ENCODE assay signal across 8 cellular contexts in the genomic region with DNA sequence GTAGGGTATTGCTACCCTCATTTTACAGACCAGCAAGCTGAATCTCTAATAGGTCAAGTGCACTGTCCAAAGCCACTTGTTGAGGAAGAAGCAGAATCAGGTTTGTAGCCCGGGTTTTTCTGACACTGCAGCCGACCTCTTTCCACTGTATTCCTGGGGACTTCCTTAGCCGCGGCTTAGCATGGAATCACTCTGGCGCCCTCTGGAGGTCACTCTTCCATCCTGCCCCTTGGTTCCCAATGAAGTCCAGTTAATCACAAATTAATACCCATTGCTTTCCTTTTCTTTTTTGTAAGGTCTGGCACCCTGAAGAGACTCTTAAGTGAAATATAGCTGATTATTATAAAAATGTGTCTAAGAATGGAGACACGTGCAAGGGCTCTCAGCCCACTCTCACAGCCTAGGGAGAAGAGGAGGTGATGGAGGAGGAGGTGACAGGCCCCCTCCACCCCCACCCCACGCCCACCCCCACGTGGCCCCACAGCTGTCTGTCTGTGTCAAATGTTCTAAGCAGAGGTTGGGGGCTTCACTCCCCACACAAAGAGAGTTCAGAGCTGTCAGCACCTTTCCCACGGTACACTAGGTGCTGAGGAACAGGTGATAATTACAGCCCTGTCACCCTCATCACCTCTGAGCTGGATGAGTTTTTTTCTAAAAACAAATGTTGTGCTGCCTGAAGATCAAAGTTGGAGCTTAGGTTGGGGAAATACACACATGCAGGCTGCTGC. TPM values are rescaled to one million over a fixed set of nuclear protein-coding genes. Genes with fewer than 3 reads are reported as not detected.
DNase-seq lines count a peak whose midpoint lies in the region; ATAC-seq and TF ChIP-seq lines count a peak whose summit lies in the region.

No MANE protein-coding gene starts in this region.

- H3K27me3 ChIP-seq in dorsolateral prefrontal cortex = no peaks in the 10 kb centered on the region

- H3K4me3 Mint-ChIP-seq in CD14-positive monocyte = no peak overlapping the region

- no peaks in the 10 kb centered on the region for H3K36me3 ChIP-seq in HEK293 (ENCODE audit: control insufficient read depth in 2 of 2, insufficient read depth in 1 of 2, low read length in 2 of 2)

- H3K27ac Mint-ChIP-seq in CD14-positive monocyte = no peak overlapping the region

- H3K9me3 Mint-ChIP-seq in CD14-positive monocyte = no peaks in the 10 kb centered on the region

- POLR2A ChIA-PET in HEK293 (lab: Yijun Ruan, JAX) = no interaction called here

- no peaks in the 10 kb centered on the region for H3K36me3 Mint-ChIP-seq in CD14-positive monocyte

- no peaks in the 10 kb centered on the region for H3K9me3 ChIP-seq in HEK293 (ENCODE audit: control insufficient read depth, insufficient read depth, low read depth, low read length)

- DNase-seq in CD14-positive monocyte (ENCODE audit: low spot score) = peak; percentile 52
- peak; percentile 83 for DNase-seq in NCI-H510A treated with DMSO at 0.1 percent for 48 hours (lab: John Stamatoyannopoulos, UW)
- DNase-seq in activated CD4-positive, alpha-beta T cell treated with anti-CD3 and anti-CD28 coated beads, Interleukin-2, amount 50 U/mL, for 24 hours (ENCODE audit: low read depth in 1 of 2, low spot score in 1 of 2) = peak; percentile 8 to 21
- DNase-seq in dorsolateral prefrontal cortex = peak; percentile 73 to 89 (median 79)
- DNase-seq in medulla oblongata (ENCODE audit: extremely low spot score) = peak; percentile 87
- peak; percentile 44 for DNase-seq in stimulated activated CD8-positive, alpha-beta memory T cell treated with anti-CD3 and anti-CD28 coated beads, Interleukin-15, amount 100 ng/mL, for 24 hours (ENCODE audit: low read depth)

- ATAC-seq in GM21515 (IDR thresholded peaks at IDR 0.05; ENCODE audit: unreplicated experiment) = no peak

- H3K27ac ChIP-seq in HEK293 (ENCODE audit: extremely low read depth, low read depth, low read length) (no peak overlapping the region), dorsolateral prefrontal cortex (no peak overlapping the region)

- intact Hi-C loops in CD14-positive monocyte (cut with micrococcal nuclease) (loop anchor here (2.0 to 10.0 kb wide), 3 partner anchors 226 to 1318 kb away; no protein-coding TSS in a partner anchor), dorsolateral prefrontal cortex (cut with DNase I) (loop anchor here (2.0 to 10.0 kb wide), 3 partner anchors 192 to 228 kb away; no protein-coding TSS in a partner anchor)

- H3K4me1 ChIP-seq in HEK293 (ENCODE audit: control insufficient read depth, insufficient read depth, low read length) = no peaks in the 10 kb centered on the region

- peaks cover 7 to 12% (median 8%) of the 10 kb centered on the region in 3 donors for H3K27me3 Mint-ChIP-seq in CD14-positive monocyte (ENCODE audit: low read depth in 3 of 3)

- no peaks in the 10 kb centered on the region for H3K4me1 Mint-ChIP-seq in CD14-positive monocyte

- CTCF ChIA-PET in HEK293 (lab: Yijun Ruan, JAX) = interaction anchor here (0.6 to 5.4 kb wide), 43 partner anchors 8 to 669 kb away, joined by 3 to 24 read pairs (median 4); a partner anchor contains a TSS

- no peak overlapping the region for H3K4me3 ChIP-seq in HEK293 (ENCODE audit: low read depth, low read length)
- no peak overlapping the region for H3K4me3 ChIP-seq in dorsolateral prefrontal cortex

- peak; percentile 87 for TF ChIP-seq CTCF in CD14-positive monocyte (IDR thresholded peaks at IDR 0.05)
- TF ChIP-seq CTCF in HEK293 (tag by site-specific recombination; IDR thresholded peaks at IDR 0.05) = peak; percentile 40; the same call in 1 of the 2 replicates
- peak; percentile 62 to 96 (median 86) for TF ChIP-seq CTCF in dorsolateral prefrontal cortex (IDR thresholded peaks at IDR 0.05 in 54 of 56, conservative IDR thresholded peaks at IDR 0.05 in 2 of 56; ENCODE audit: low read depth in 1 of 56, partially characterized antibody in 56 of 56)

TF ChIP-seq in HEK293, 187 proteins besides CTCF, POLR2A, EP300 and RAD21:
- no peak for TF ChIP-seq MZF1 (tag by site-specific recombination; IDR thresholded peaks at IDR 0.05; ENCODE audit: borderline replicate concordance)
- 0 out of 2 replicates have a peak, but pooled peaks have one; percentile 4 for TF ChIP-seq ZNF664 (tag by site-specific recombination; IDR thresholded peaks at IDR 0.05)
- TF ChIP-seq, protein P1, sequence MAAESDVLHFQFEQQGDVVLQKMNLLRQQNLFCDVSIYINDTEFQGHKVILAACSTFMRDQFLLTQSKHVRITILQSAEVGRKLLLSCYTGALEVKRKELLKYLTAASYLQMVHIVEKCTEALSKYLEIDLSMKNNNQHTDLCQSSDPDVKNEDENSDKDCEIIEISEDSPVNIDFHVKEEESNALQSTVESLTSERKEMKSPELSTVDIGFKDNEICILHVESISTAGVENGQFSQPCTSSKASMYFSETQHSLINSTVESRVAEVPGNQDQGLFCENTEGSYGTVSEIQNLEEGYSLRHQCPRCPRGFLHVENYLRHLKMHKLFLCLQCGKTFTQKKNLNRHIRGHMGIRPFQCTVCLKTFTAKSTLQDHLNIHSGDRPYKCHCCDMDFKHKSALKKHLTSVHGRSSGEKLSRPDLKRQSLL (tag by site-specific recombination; IDR thresholded peaks at IDR 0.05) = no peak
- peak; percentile 56 for TF ChIP-seq ZNF654 (tag by site-specific recombination; IDR thresholded peaks at IDR 0.05; ENCODE audit: low read depth)
- peak; percentile 59; the same call in 1 of the 2 replicates for TF ChIP-seq IKZF3 (tag by site-specific recombination; IDR thresholded peaks at IDR 0.05)

RNA-seq across cellular contexts. Expression of a gene that starts 57.7 kb away (rescaled TPM):
- not detected for polyA plus RNA-seq in CD14-positive monocyte
- total RNA-seq in dorsolateral prefrontal cortex = 1 to 10 TPM in 103 of 120 experiments, under 1 TPM in 17; 0.25 to 5.9 (median 1.6) TPM

Comparison
In these comparisons a context has a peak if more than half of its experiments do, and no peak if none do; other contexts are left out.
1. DNase-seq: peak in every context shown above with its lines; median percentile 87 in medulla oblongata; 83 in NCI-H510A treated with DMSO at 0.1 percent for 48 hours; 79 in dorsolateral prefrontal cortex; 52 in CD14-positive monocyte; 44 in stimulated activated CD8-positive, alpha-beta memory T cell treated with anti-CD3 and anti-CD28 coated beads, Interleukin-15, amount 100 ng/mL, for 24 hours; 14 in activated CD4-positive, alpha-beta T cell treated with anti-CD3 and anti-CD28 coated beads, Interleukin-2, amount 50 U/mL, for 24 hours.